Comparison of ENCODE assay signal across 9 cellular contexts in genomic region chr1:157969693-157970485, GRCh38. TPM values are rescaled to one million over a fixed set of nuclear protein-coding genes. Genes with fewer than 3 reads are reported as not detected.
DNase-seq lines count a peak whose midpoint lies in the region; ATAC-seq and TF ChIP-seq lines count a peak whose summit lies in the region.
"Had no signal": no experiment of that assay in that cellular context is flagged by ENCODE, and none has a peak within 500 bp of the region (broad histone marks: within the 10 kb centered on the region; RNA-seq: fewer than 3 reads in every experiment).

No MANE protein-coding gene starts in this region.

- no peaks in the 10 kb centered on the region for H3K4me1 Mint-ChIP-seq in activated CD4-positive, alpha-beta memory T cell treated with anti-CD3 and anti-CD28 coated beads, Interleukin-2, amount 10 ng/mL, durations not matched to agents 7 days and 5 days
- H3K4me1 Mint-ChIP-seq: IgD-negative memory B cell had no signal

- H3K27ac Mint-ChIP-seq in activated CD4-positive, alpha-beta memory T cell treated with anti-CD3 and anti-CD28 coated beads, Interleukin-2, amount 10 ng/mL, durations not matched to agents 7 days and 5 days, result no peak overlapping the region
- H3K27ac Mint-ChIP-seq: IgD-negative memory B cell had no signal

- peak overlapping the region in 7 of 11 experiments; percentile 33 to 82 (median 67); a peak in 11 of 22 replicates for H3K27ac ChIP-seq in BLaER1 treated with 17β-estradiol and CSF1 and Interleukin-3, amounts not matched to agents 10 nM and 100 nM
- H3K27ac ChIP-seq in HEK293 (ENCODE audit: extremely low read depth, low read depth, low read length), result no peak overlapping the region

- H3K4me3 ChIP-seq in BLaER1 treated with 17β-estradiol and CSF1 and Interleukin-3, amounts not matched to agents 10 nM and 100 nM, result no peak overlapping the region
- H3K4me3 ChIP-seq in HEK293 (ENCODE audit: low read depth, low read length) (no peak overlapping the region), retinal pigment epithelial cell (ENCODE audit: low read length) (no peak overlapping the region)

- POLR2A ChIA-PET in HEK293 (lab: Yijun Ruan, JAX), result no interaction called here
- POLR2A ChIA-PET in activated CD4-positive, alpha-beta memory T cell treated with anti-CD3 and anti-CD28 coated beads, Interleukin-2, amount 10 ng/mL, durations not matched to agents 7 days and 5 days (lab: Charles Lee), result no interaction called here

- H4K20me1 ChIP-seq in BLaER1 treated with 17β-estradiol and CSF1 and Interleukin-3, amounts not matched to agents 10 nM and 100 nM, result no peaks in the 10 kb centered on the region

- H3K27me3 ChIP-seq in BLaER1 treated with 17β-estradiol and CSF1 and Interleukin-3, amounts not matched to agents 10 nM and 100 nM, result no peaks in the 10 kb centered on the region

- H3K4me3 Mint-ChIP-seq in activated CD4-positive, alpha-beta memory T cell treated with anti-CD3 and anti-CD28 coated beads, Interleukin-2, amount 10 ng/mL, durations not matched to agents 7 days and 5 days, result no peak overlapping the region
- H3K4me3 Mint-ChIP-seq: IgD-negative memory B cell had no signal

- no peak for ATAC-seq in HG03196 (IDR thresholded peaks at IDR 0.05; ENCODE audit: unreplicated experiment)
- no peak for ATAC-seq in GM21786 (IDR thresholded peaks at IDR 0.05; ENCODE audit: unreplicated experiment)

- CTCF ChIA-PET in HEK293 (lab: Yijun Ruan, JAX), result interaction anchor here (0.6 to 18.5 kb wide), 28 partner anchors 7 to 599 kb away, joined by 3 to 805 read pairs (median 4); partner anchors contain the start of gene KIRREL1
- CTCF ChIA-PET in activated CD4-positive, alpha-beta memory T cell treated with anti-CD3 and anti-CD28 coated beads, Interleukin-2, amount 10 ng/mL, durations not matched to agents 7 days and 5 days (lab: Charles Lee), result interaction anchor here (0.6 to 1.4 kb wide), 2 partner anchors 8 to 1787 kb away, joined by 3 read pairs; no protein-coding TSS in a partner anchor

- peaks cover 0 to 33% (median 27%) of the 10 kb centered on the region in 11 experiments; a peak in 19 of 22 replicates for H3K9me3 ChIP-seq in BLaER1 treated with 17β-estradiol and CSF1 and Interleukin-3, amounts not matched to agents 10 nM and 100 nM (replicated peaks in 1 of 11)
- no peaks in the 10 kb centered on the region for H3K9me3 ChIP-seq in HEK293 (ENCODE audit: control insufficient read depth, insufficient read depth, low read depth, low read length)

- in situ Hi-C loops in SK-MEL-5 (cut with HindIII; ENCODE audit: low pct_unique_long_range_greater_than_20kb, low sequenced_read_pairs), result no loop called here

- DNase-seq in SK-MEL-5 (ENCODE audit: low read depth, low spot score) (peak; percentile 76), fibroblast of the conjunctiva (ENCODE audit: low read depth) (peak; percentile 68), retinal pigment epithelial cell (ENCODE audit: low read depth) (peak; percentile 32)
- no peak for DNase-seq in activated CD4-positive, alpha-beta memory T cell treated with anti-CD3 and anti-CD28 coated beads, Interleukin-2, amount 10 ng/mL, durations not matched to agents 7 days and 5 days

- no peaks in the 10 kb centered on the region for H3K36me3 ChIP-seq in BLaER1 treated with 17β-estradiol and CSF1 and Interleukin-3, amounts not matched to agents 10 nM and 100 nM
- no peaks in the 10 kb centered on the region for H3K36me3 ChIP-seq in HEK293 (ENCODE audit: control insufficient read depth in 2 of 2, insufficient read depth in 1 of 2, low read length in 2 of 2)

- peak overlapping the region in 3 of 11 experiments; percentile 14 to 66 (median 62); a peak in 5 of 22 replicates for H3K9ac ChIP-seq in BLaER1 treated with 17β-estradiol and CSF1 and Interleukin-3, amounts not matched to agents 10 nM and 100 nM

- TF ChIP-seq CTCF in HEK293 (tag by site-specific recombination; IDR thresholded peaks at IDR 0.05) (peak; percentile 61), retinal pigment epithelial cell (conservative IDR thresholded peaks at IDR 0.05; ENCODE audit: low read depth, low read length) (peak; percentile 97)

- H3K27me3 Mint-ChIP-seq in activated CD4-positive, alpha-beta memory T cell treated with anti-CD3 and anti-CD28 coated beads, Interleukin-2, amount 10 ng/mL, durations not matched to agents 7 days and 5 days, result peaks cover 4% of the 10 kb centered on the region

- no peaks in the 10 kb centered on the region for H3K9me3 Mint-ChIP-seq in activated CD4-positive, alpha-beta memory T cell treated with anti-CD3 and anti-CD28 coated beads, Interleukin-2, amount 10 ng/mL, durations not matched to agents 7 days and 5 days

- H3K36me3 Mint-ChIP-seq in activated CD4-positive, alpha-beta memory T cell treated with anti-CD3 and anti-CD28 coated beads, Interleukin-2, amount 10 ng/mL, durations not matched to agents 7 days and 5 days (ENCODE audit: low read depth), result no peaks in the 10 kb centered on the region
- H3K36me3 Mint-ChIP-seq: IgD-negative memory B cell had no signal

- peak overlapping the region; percentile 45 to 77 (median 70); a peak in 19 of 22 replicates for H3K4me2 ChIP-seq in BLaER1 treated with 17β-estradiol and CSF1 and Interleukin-3, amounts not matched to agents 10 nM and 100 nM

- H3K4me1 ChIP-seq in BLaER1 treated with 17β-estradiol and CSF1 and Interleukin-3, amounts not matched to agents 10 nM and 100 nM, result peaks cover 18 to 28% (median 23%) of the 10 kb centered on the region in 10 experiments
- H3K4me1 ChIP-seq in HEK293 (ENCODE audit: control insufficient read depth, insufficient read depth, low read length), result no peaks in the 10 kb centered on the region

TF ChIP-seq in HEK293, 187 proteins besides CTCF, POLR2A, EP300 and RAD21 (continues in another document):
- TF ChIP-seq REST (tag by site-specific recombination; IDR thresholded peaks at IDR 0.05) (no peak), ZNF404 (tag by site-specific recombination; IDR thresholded peaks at IDR 0.05) (no peak), ZNF211 (tag by site-specific recombination; IDR thresholded peaks at IDR 0.05; ENCODE audit: low read depth) (no peak), ZBTB7A (tag by site-specific recombination; IDR thresholded peaks at IDR 0.05; ENCODE audit: low read depth) (no peak), INSM2 (tag by site-specific recombination; IDR thresholded peaks at IDR 0.05) (no peak), ZNF513 (tag by site-specific recombination; IDR thresholded peaks at IDR 0.05) (no peak), ZNF426 (tag by site-specific recombination; IDR thresholded peaks at IDR 0.05) (no peak), ZNF654 (tag by site-specific recombination; IDR thresholded peaks at IDR 0.05; ENCODE audit: low read depth) (peak; percentile 73), ZFHX2 (tag by site-specific recombination; conservative IDR thresholded peaks at IDR 0.05) (no peak), ZNF501 (tag by site-specific recombination; IDR thresholded peaks at IDR 0.05) (no peak)

RNA-seq across cellular contexts. Expression of gene KIRREL1, which starts 23.6 kb away (rescaled TPM):
- total RNA-seq in SK-MEL-5 (2014; rRNA removed; shearing (Covaris generic)), result 22.2 and 27.8 TPM in 2 replicates
- polyA plus RNA-seq in SK-MEL-5 (2015; cell fraction: cytosol; rRNA removed), result 38.6 and 45.6 TPM in 2 replicates
- 35.7 and 49.7 TPM in 2 replicates for polyA plus RNA-seq in SK-MEL-5 (2015; cell fraction: nucleus; rRNA removed)
- total RNA-seq in activated CD4-positive, alpha-beta memory T cell treated with anti-CD3 and anti-CD28 coated beads, Interleukin-2, amount 10 ng/mL, durations not matched to agents 7 days and 5 days, result not detected
- polyA plus RNA-seq: IgD-negative memory B cell had no signal

Comparison
In these comparisons a context has a peak if more than half of its experiments do, and no peak if none do; other contexts are left out.
1. RNA of gene KIRREL1, which starts 23.6 kb away (total RNA-seq): 22.2 to 27.8 TPM in SK-MEL-5; not detected in activated CD4-positive, alpha-beta memory T cell treated with anti-CD3 and anti-CD28 coated beads, Interleukin-2, amount 10 ng/mL, durations not matched to agents 7 days and 5 days; every median in the first group is over 10 times any median in the second.